In the genomic region with DNA sequence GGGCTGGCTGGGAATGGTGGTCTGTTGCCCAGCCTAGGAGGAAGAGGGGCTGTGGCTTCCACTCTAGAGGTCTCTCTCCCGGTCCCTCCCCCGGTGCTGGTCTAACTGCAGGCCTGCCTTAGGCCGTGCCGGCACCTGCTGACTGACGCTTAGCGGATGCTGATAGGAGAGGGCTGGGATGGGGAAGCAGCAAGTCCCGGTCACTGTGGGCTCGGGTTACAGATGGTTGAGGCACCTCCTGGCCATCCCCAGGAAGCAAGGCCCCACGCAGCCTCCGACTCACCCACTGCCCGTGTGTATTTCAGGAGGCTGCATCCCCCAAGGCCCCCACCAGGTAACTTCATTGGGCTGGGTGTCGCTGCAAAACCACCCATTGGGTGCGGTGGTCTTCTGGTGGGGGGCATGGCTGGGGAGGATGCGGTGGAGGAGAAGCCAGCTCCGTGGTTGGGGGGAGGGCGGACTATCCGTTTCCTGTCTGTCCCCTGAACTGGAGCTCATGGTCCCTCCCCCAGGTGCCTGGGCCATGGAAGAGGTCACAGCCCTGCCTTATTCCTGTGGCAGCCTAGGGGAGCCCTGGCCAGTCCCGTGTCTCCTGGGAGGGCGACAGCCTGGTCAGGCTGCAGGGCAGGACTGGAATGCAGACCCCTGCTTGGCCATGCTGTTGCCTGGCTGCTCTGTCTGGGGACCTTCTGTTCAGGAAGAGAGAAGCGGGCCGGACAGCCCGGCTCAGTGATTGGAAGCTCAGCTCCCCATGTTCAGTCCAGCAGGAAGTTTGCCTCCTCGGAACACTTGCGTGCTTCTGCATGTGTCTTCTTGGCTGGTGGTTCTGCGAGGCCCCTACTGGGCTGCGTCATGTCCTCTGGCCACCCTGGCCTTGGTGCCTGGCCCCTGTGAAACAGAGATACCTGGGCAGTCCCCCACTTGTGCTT, we compare ENCODE assay signal across 8 cellular contexts.
DNase-seq lines count a peak whose midpoint lies in the region; ATAC-seq and TF ChIP-seq lines count a peak whose summit lies in the region.

No MANE protein-coding gene starts in this region.

- intact Hi-C loops in posterior vena cava (cut with DNase I), result no loop called here

- no peak overlapping the region for H3K4me3 ChIP-seq in choroid plexus epithelial cell (ENCODE audit: low read depth, low read length)

- no peak for ATAC-seq in GM21360 (IDR thresholded peaks at IDR 0.05; ENCODE audit: unreplicated experiment)

- TF ChIP-seq CTCF in choroid plexus epithelial cell (conservative IDR thresholded peaks at IDR 0.05; ENCODE audit: low read depth, low read length), result no peak

- DNase-seq in NCI-H2107 treated with DMSO at 0.1 percent for 48 hours (lab: John Stamatoyannopoulos, UW; ENCODE audit: unreplicated experiment) (peak; percentile 33), NCI-H2107 (lab: John Stamatoyannopoulos, UW) (no peak), NCI-H2196 treated with DMSO at 0.1 percent for 48 hours (lab: John Stamatoyannopoulos, UW; ENCODE audit: unreplicated experiment) (peak; percentile 53), choroid plexus epithelial cell (ENCODE audit: low read depth) (peak; percentile 63), posterior vena cava (ENCODE audit: low spot score) (peak; percentile 76), OCI-M2 (lab: John Stamatoyannopoulos, UW; ENCODE audit: unreplicated experiment) (no peak)
- DNase-seq in activated T-cell treated with anti-CD3 and anti-CD28 coated beads, Interleukin-2, amount 50 U/mL, for 1 hour, result no peak

Comparison
In these comparisons a context has a peak if more than half of its experiments do, and no peak if none do; other contexts are left out.
1. DNase-seq: peak in NCI-H2107 treated with DMSO at 0.1 percent for 48 hours (single experiment), NCI-H2196 treated with DMSO at 0.1 percent for 48 hours (single experiment), choroid plexus epithelial cell (single experiment) and posterior vena cava (single experiment); none in NCI-H2107 (single experiment), OCI-M2 (single experiment) and activated T-cell treated with anti-CD3 and anti-CD28 coated beads, Interleukin-2, amount 50 U/mL, for 1 hour (single experiment).